ENCODE assay signal across 1 cellular context in genomic region chr4:11488657-11489448, GRCh38.
TF ChIP-seq lines count a peak whose summit lies in the region.

No MANE protein-coding gene starts in this region.

TF ChIP-seq in H1, 55 proteins besides CTCF, POLR2A, EP300 and RAD21:
- no peak for TF ChIP-seq CHD7 (IDR thresholded peaks at IDR 0.05; ENCODE audit: insufficient replicate concordance, low read length)
- no peak for TF ChIP-seq JUN (IDR thresholded peaks at IDR 0.05; ENCODE audit: low read depth, low read length)
- TF ChIP-seq SUZ12 (IDR thresholded peaks at IDR 0.05; ENCODE audit: low read length) = no peak
- TF ChIP-seq TAF7 (optimal IDR thresholded peaks at IDR 0.05; ENCODE audit: borderline replicate concordance, low read depth, low read length) = no peak
- TF ChIP-seq PHF8 (conservative IDR thresholded peaks at IDR 0.05; ENCODE audit: low read depth, low read length) = no peak
- TF ChIP-seq NANOG (IDR thresholded peaks at IDR 0.05; ENCODE audit: insufficient read depth, low read depth, low read length, poor library complexity, severe bottlenecking) = no peak
- no peak for TF ChIP-seq POLR2AphosphoS5 (IDR thresholded peaks at IDR 0.05; ENCODE audit: low read depth, low read length)
- no peak for TF ChIP-seq ZNF274 (IDR thresholded peaks at IDR 0.05; ENCODE audit: borderline replicate concordance, extremely low read depth, low read length)
- TF ChIP-seq RBBP5 (IDR thresholded peaks at IDR 0.05; ENCODE audit: borderline replicate concordance, low read depth, low read length) = no peak
- no peak for TF ChIP-seq SP2 (IDR thresholded peaks at IDR 0.05; ENCODE audit: low read length)
TF ChIP-seq in H1: peak in this region for 0.
